Comparison of ENCODE assay signal across 9 cellular contexts in the genomic region with DNA sequence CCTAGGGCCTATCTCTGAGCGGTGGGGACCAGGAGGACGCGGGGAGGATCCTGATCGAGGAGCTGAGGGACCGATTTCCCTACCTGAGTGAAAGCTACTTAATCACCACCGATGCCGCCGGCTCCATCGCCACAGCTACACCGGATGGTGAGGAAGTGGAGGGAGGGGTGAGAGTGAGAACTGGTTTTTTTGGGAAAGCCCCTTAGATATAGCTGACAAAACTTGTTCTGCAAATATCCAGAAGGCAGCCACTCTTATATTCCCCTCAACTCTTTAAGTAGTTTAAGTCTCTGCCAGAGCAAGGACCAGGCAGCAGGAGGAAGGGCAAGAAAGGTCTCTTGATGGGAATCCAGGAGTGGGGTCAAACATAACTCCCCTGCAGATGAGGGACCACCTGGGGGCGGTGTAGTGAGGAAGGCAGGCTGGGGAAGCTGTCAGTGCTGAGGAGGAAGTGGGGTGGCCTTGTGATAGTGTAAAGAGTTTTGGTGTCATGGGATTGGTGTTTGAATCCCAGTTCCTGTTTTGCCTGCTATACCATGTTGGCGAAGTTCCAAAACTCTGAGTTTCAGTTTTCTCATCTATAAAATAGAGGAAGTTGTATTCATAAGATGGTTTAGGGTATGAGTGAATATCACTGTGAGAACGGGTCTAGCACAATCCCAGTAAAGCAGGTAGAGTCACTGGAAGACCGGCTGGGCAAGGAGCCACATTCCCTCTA. TPM values are rescaled to one million over a fixed set of nuclear protein-coding genes. Genes with fewer than 3 reads are reported as not detected.
DNase-seq lines count a peak whose midpoint lies in the region; ATAC-seq, FAIRE-seq and TF ChIP-seq lines count a peak whose summit lies in the region.
"Had no signal": no experiment of that assay in that cellular context is flagged by ENCODE, and none has a peak within 500 bp of the region (broad histone marks: within the 10 kb centered on the region; RNA-seq: fewer than 3 reads in every experiment).

No MANE protein-coding gene starts in this region.

- H3K4me1 Mint-ChIP-seq in T-helper 17 cell, result peaks cover 61% of the 10 kb centered on the region

- TF ChIP-seq RAD21 in K562 (CRISPR knock-in tag; conservative IDR thresholded peaks at IDR 0.05 in 1 of 2, IDR thresholded peaks at IDR 0.05 in 1 of 2), result no peak

- BruUV-seq in K562 (replicated peaks; lab: Mats Ljungman, UMichigan), result no TSS peak

- peak overlapping the region; percentile 93 for H3K4me3 Mint-ChIP-seq in T-helper 17 cell

- in situ Hi-C loops in K562 (cut with MboI), result no loop called here

- peaks cover 26 to 27% of the 10 kb centered on the region in 2 experiments for H3K4me1 ChIP-seq in K562 (replicated peaks in 1 of 2; ENCODE audit: control insufficient read depth in 2 of 2, insufficient read depth in 2 of 2, low read length in 2 of 2)
- H3K4me1 ChIP-seq in gastroesophageal sphincter, result peaks cover 0 to 52% (median 16%) of the 10 kb centered on the region in 3 donors

- no peak overlapping the region for H3K4me2 ChIP-seq in K562 (ENCODE audit: insufficient read depth, low read length)

- 0 out of 4 replicates have a peak overlapping the region, but pooled peaks of 1 of the 2 experiments have one; percentile 10 for H3K9ac ChIP-seq in K562 (ENCODE audit: insufficient read depth in 1 of 2, low read depth in 2 of 2, low read length in 2 of 2)

- 66% methylated on average over 10 of the region's 14 CpGs for WGBS in K562 (ENCODE audit: insufficient coverage, low coverage, missing lambda C conversion rate)
- 75 to 80% methylated on average over 2 to 10 of the region's 14 CpGs for WGBS in gastroesophageal sphincter (ENCODE audit: low coverage in 1 of 2), 2 donors

- FAIRE-seq in K562 (lab: Jason Lieb, UNC), result no peak

- TF ChIP-seq CTCF in K562 (IDR thresholded peaks at IDR 0.05 in 2 of 3, conservative IDR thresholded peaks at IDR 0.05 in 1 of 3; ENCODE audit: insufficient read depth in 2 of 3, low read depth in 1 of 3, low read length in 3 of 3), result peak; percentile 2 to 43 (median 31); a peak in 3 of 6 replicates
- TF ChIP-seq CTCF in retinal pigment epithelial cell (conservative IDR thresholded peaks at IDR 0.05; ENCODE audit: low read depth, low read length), result peak; percentile 8
- no peak for TF ChIP-seq CTCF in gastroesophageal sphincter (IDR thresholded peaks at IDR 0.05)

- no peaks in the 10 kb centered on the region for H3K27me3 Mint-ChIP-seq in T-helper 17 cell

- peaks cover 14% of the 10 kb centered on the region for H3K36me3 Mint-ChIP-seq in T-helper 17 cell (ENCODE audit: low read depth)

- H3K27me3 ChIP-seq in K562 (ENCODE audit: control insufficient read depth in 2 of 2, insufficient read depth in 2 of 2, low read length in 2 of 2), result no peaks in the 10 kb centered on the region
- no peaks in the 10 kb centered on the region for H3K27me3 ChIP-seq in gastroesophageal sphincter

- H3K9me1 ChIP-seq in K562 (ENCODE audit: control insufficient read depth, insufficient read depth, low read length), result peaks cover 3% of the 10 kb centered on the region

- DNase-seq in T-helper 17 cell (peak; percentile 50 to 63 (median 50)), K562 (ENCODE audit: extremely low read depth in 1 of 4, low spot score in 3 of 4) (peak in 2 of 4 experiments; percentile 35 to 36), retinal pigment epithelial cell (ENCODE audit: low read depth) (no peak), NCI-H226 (no peak), DMS79 (lab: John Stamatoyannopoulos, UW) (no peak)

- TF ChIP-seq EP300 in K562 (IDR thresholded peaks at IDR 0.05; ENCODE audit: low read length) (no peak), gastroesophageal sphincter (IDR thresholded peaks at IDR 0.05) (no peak)

- H3K4me3 ChIP-seq in K562, result no peak overlapping the region
- no peak overlapping the region for H3K4me3 ChIP-seq in retinal pigment epithelial cell (ENCODE audit: low read length)
- no peak overlapping the region for H3K4me3 ChIP-seq in gastroesophageal sphincter

- peaks cover 6% of the 10 kb centered on the region; the same call in 2 of the 3 replicates for H3K36me3 ChIP-seq in K562 (ENCODE audit: control insufficient read depth, insufficient read depth, low read length)
- H3K36me3 ChIP-seq in gastroesophageal sphincter, result peaks cover 0 to 63% of the 10 kb centered on the region in 2 donors

- intact Hi-C loops in K562 (cut with micrococcal nuclease), result no loop called here

- H4K20me1 ChIP-seq in K562 (replicated peaks; ENCODE audit: control insufficient read depth, insufficient read depth, low read length), result 0 out of 2 replicates have a peak, but pooled peaks cover 3% of the 10 kb centered on the region

- H3K27ac ChIP-seq in K562 (ENCODE audit: extremely low read depth, low read depth, low read length) (peak overlapping the region; percentile 34; the same call in 2 of the 3 replicates), gastroesophageal sphincter (peak overlapping the region in 2 of 4 donors; percentile 8 to 10)

- H2AFZ ChIP-seq in K562 (ENCODE audit: low read depth, low read length), result no peak overlapping the region

- H3K27ac Mint-ChIP-seq in T-helper 17 cell, result peak overlapping the region; percentile 98
- H3K27ac Mint-ChIP-seq: nephron had no signal

- peaks cover 10% of the 10 kb centered on the region; the same call in 2 of the 3 replicates for H3K79me2 ChIP-seq in K562 (ENCODE audit: control insufficient read depth, insufficient read depth, low read length)

- H3K9me3 ChIP-seq in T-helper 17 cell (ENCODE audit: control insufficient read depth, low read length, poor library complexity, severe bottlenecking) (no peaks in the 10 kb centered on the region), K562 (replicated peaks; ENCODE audit: control insufficient read depth, insufficient read depth, low read depth, low read length) (no peaks in the 10 kb centered on the region), gastroesophageal sphincter (no peaks in the 10 kb centered on the region)

- peak; percentile 49 for ATAC-seq in GM18870 (IDR thresholded peaks at IDR 0.05; ENCODE audit: unreplicated experiment)
- peak; percentile 43 for ATAC-seq in HG03066 (IDR thresholded peaks at IDR 0.05; ENCODE audit: low read depth, unreplicated experiment)
- peak; percentile 55 for ATAC-seq in T-helper 17 cell
- no peak for ATAC-seq in K562
- no peak for ATAC-seq in gastroesophageal sphincter

- CTCF ChIA-PET in K562 (lab: Yijun Ruan, JAX; ENCODE audit: low intra/inter-chr PET ratio), result no interaction called here

- POLR2A ChIA-PET in K562 (lab: Yijun Ruan, JAX), result interaction anchor here (0.6 to 2.8 kb wide), 5 partner anchors 10 to 260 kb away, joined by 3 to 10 read pairs (median 4); a partner anchor contains a TSS

- TF ChIP-seq POLR2A in K562 (conservative IDR thresholded peaks at IDR 0.05) (no peak), gastroesophageal sphincter (IDR thresholded peaks at IDR 0.05) (no peak)

RNA-seq across cellular contexts. Expression of a gene that starts 3.4 kb away (rescaled TPM):
- total RNA-seq in T-helper 17 cell (100 to 1,000 TPM in 1 of 2 donors, 10 to 100 TPM in 1; 75.0 to 102 TPM), K562 (2014; rRNA removed) (8.9 and 11.1 TPM in 2 replicates), K562 (2014; rRNA removed; fragmentation: Illumina TruSeq; extraction: Trizol) (4.3 and 7.3 TPM in 2 replicates), K562 (2015; rRNA removed; fragmentation: Illumina TruSeq; extraction: Trizol) (10.2 and 10.7 TPM in 2 replicates), K562 (2021) (8.8 and 14.9 TPM in 2 replicates), gastroesophageal sphincter (10 to 100 TPM; 46.7 to 93.8 (median 66.1) TPM)
- 47.5 and 82.4 TPM in 2 replicates for total RNA-seq in K562 (2011; cell fraction: chromatin; rRNA removed; ENCODE audit: low replicate concordance)
- 40.3 and 50.5 TPM in 2 replicates for total RNA-seq in K562 (2011; cell fraction: nucleolus; rRNA removed)
- 48.0 and 59.6 TPM in 2 replicates for total RNA-seq in K562 (2011; cell fraction: nucleoplasm; rRNA removed)
- polyA plus RNA-seq in K562 (2011; rRNA removed) (9.1 and 11.7 TPM in 2 replicates), K562 (2014; fragmentation: Illumina TruSeq; extraction: Trizol) (8.8 and 9.4 TPM in 2 replicates), K562 (2014; fragmentation: Nextera tagmentation; extraction: Ambion mirVana) (10 to 100 TPM in 1 of 2 experiments, 1 to 10 TPM in 1; 4.9 to 10.6 TPM), K562 (2014; rRNA removed) (13.4 and 18.6 TPM in 2 replicates)
- 10.4 and 14.7 TPM in 2 replicates for polyA plus RNA-seq in K562 (2011; cell fraction: cytosol; rRNA removed)
- 38.4 and 51.1 TPM in 2 replicates for polyA plus RNA-seq in K562 (2011; cell fraction: nucleus; rRNA removed)
- 21.2 and 42.3 TPM in 2 replicates for polyA plus RNA-seq in K562 (2012)
- 10.1 and 10.7 TPM in 2 replicates for polyA minus RNA-seq in K562 (2011; rRNA and poly(A)+ RNA removed)
- 5.2 and 5.5 TPM in 2 replicates for polyA minus RNA-seq in K562 (2011; cell fraction: cytosol; rRNA and poly(A)+ RNA removed)
- polyA minus RNA-seq in K562 (2011; cell fraction: nucleus; rRNA and poly(A)+ RNA removed), result 15.9 and 16.9 TPM in 2 replicates

RNA-seq across cellular contexts. Expression of a gene that starts 58.2 kb away (rescaled TPM):
- 10 to 100 TPM in 1 of 2 donors, 1 to 10 TPM in 1; 9.6 to 11.3 TPM for total RNA-seq in T-helper 17 cell
- 61.3 and 74.5 TPM in 2 replicates for total RNA-seq in K562 (2011; cell fraction: chromatin; rRNA removed; ENCODE audit: low replicate concordance)
- 34.5 and 45.0 TPM in 2 replicates for total RNA-seq in K562 (2011; cell fraction: nucleolus; rRNA removed)
- 42.9 and 46.5 TPM in 2 replicates for total RNA-seq in K562 (2011; cell fraction: nucleoplasm; rRNA removed)
- total RNA-seq in K562 (2014; rRNA removed), result 15.6 and 19.8 TPM in 2 replicates
- total RNA-seq in K562 (2014; rRNA removed; fragmentation: Illumina TruSeq; extraction: Trizol), result 24.5 and 25.9 TPM in 2 replicates
- total RNA-seq in K562 (2015; rRNA removed; fragmentation: Illumina TruSeq; extraction: Trizol), result 17.8 and 18.6 TPM in 2 replicates
- 17.8 and 19.1 TPM in 2 replicates for total RNA-seq in K562 (2021)
- polyA plus RNA-seq in K562 (2011; rRNA removed), result 29.1 and 29.9 TPM in 2 replicates
- polyA plus RNA-seq in K562 (2011; cell fraction: cytosol; rRNA removed), result 9.3 and 12.8 TPM in 2 replicates
- 32.9 and 37.3 TPM in 2 replicates for polyA plus RNA-seq in K562 (2011; cell fraction: nucleus; rRNA removed)
- 16.7 and 17.9 TPM in 2 replicates for polyA plus RNA-seq in K562 (2012)
- 19.1 and 19.8 TPM in 2 replicates for polyA plus RNA-seq in K562 (2014; fragmentation: Illumina TruSeq; extraction: Trizol)
- polyA plus RNA-seq in K562 (2014; fragmentation: Nextera tagmentation; extraction: Ambion mirVana), result 10 to 100 TPM; 43.8 to 49.1 TPM
- 25.6 and 28.2 TPM in 2 replicates for polyA plus RNA-seq in K562 (2014; rRNA removed)
- 9.7 and 10.7 TPM in 2 replicates for polyA minus RNA-seq in K562 (2011; rRNA and poly(A)+ RNA removed)
- polyA minus RNA-seq in K562 (2011; cell fraction: cytosol; rRNA and poly(A)+ RNA removed), result 6.4 and 6.8 TPM in 2 replicates
- 16.4 and 25.4 TPM in 2 replicates for polyA minus RNA-seq in K562 (2011; cell fraction: nucleus; rRNA and poly(A)+ RNA removed)
- total RNA-seq in gastroesophageal sphincter, result 10 to 100 TPM; 11.9 to 23.7 (median 19.1) TPM

RNA-seq across cellular contexts. Expression of a gene that starts 58.6 kb away (rescaled TPM):
- total RNA-seq in T-helper 17 cell (10 to 100 TPM; 28.3 to 42.3 TPM), K562 (2014; rRNA removed) (55.9 and 66.6 TPM in 2 replicates), K562 (2014; rRNA removed; fragmentation: Illumina TruSeq; extraction: Trizol) (58.5 and 65.3 TPM in 2 replicates), K562 (2015; rRNA removed; fragmentation: Illumina TruSeq; extraction: Trizol) (63.7 and 71.7 TPM in 2 replicates), K562 (2021) (52.1 and 53.4 TPM in 2 replicates), gastroesophageal sphincter (10 to 100 TPM; 16.2 to 24.6 (median 22.1) TPM)
- total RNA-seq in K562 (2011; cell fraction: chromatin; rRNA removed; ENCODE audit: low replicate concordance), result 27.7 and 84.8 TPM in 2 replicates
- total RNA-seq in K562 (2011; cell fraction: nucleolus; rRNA removed), result 18.7 and 18.9 TPM in 2 replicates
- 37.2 and 63.7 TPM in 2 replicates for total RNA-seq in K562 (2011; cell fraction: nucleoplasm; rRNA removed)
- polyA plus RNA-seq in K562 (2011; rRNA removed) (23.8 and 40.2 TPM in 2 replicates), K562 (2014; fragmentation: Illumina TruSeq; extraction: Trizol) (67.2 and 83.6 TPM in 2 replicates), K562 (2014; fragmentation: Nextera tagmentation; extraction: Ambion mirVana) (10 to 100 TPM; 36.8 to 56.3 TPM), K562 (2014; rRNA removed) (74.8 and 83.7 TPM in 2 replicates)
- polyA plus RNA-seq in K562 (2011; cell fraction: cytosol; rRNA removed), result 3.5 and 5.5 TPM in 2 replicates
- polyA plus RNA-seq in K562 (2011; cell fraction: nucleus; rRNA removed), result 21.4 and 28.4 TPM in 2 replicates
- 21.9 and 44.7 TPM in 2 replicates for polyA plus RNA-seq in K562 (2012)
- 32.1 and 37.6 TPM in 2 replicates for polyA minus RNA-seq in K562 (2011; rRNA and poly(A)+ RNA removed)
- 12.6 and 30.7 TPM in 2 replicates for polyA minus RNA-seq in K562 (2011; cell fraction: cytosol; rRNA and poly(A)+ RNA removed)
- polyA minus RNA-seq in K562 (2011; cell fraction: nucleus; rRNA and poly(A)+ RNA removed), result 21.9 and 25.9 TPM in 2 replicates

Comparison
In these comparisons a context has a peak if more than half of its experiments do, and no peak if none do; other contexts are left out.
1. ATAC-seq: peak in GM18870 (single experiment), HG03066 (single experiment) and T-helper 17 cell (single experiment); none in K562 (single experiment) and gastroesophageal sphincter (single experiment).
2. DNase-seq: peak in T-helper 17 cell (3 of 3); none in retinal pigment epithelial cell (single experiment), NCI-H226 (single experiment) and DMS79 (single experiment).
3. CTCF ChIP-seq: peak in K562 (3 of 3) and retinal pigment epithelial cell (single experiment); none in gastroesophageal sphincter (0 of 4).